ENCODE assay signal across 22 cellular contexts in genomic region chr20:2171266-2171790, GRCh38.
"Had no signal": no experiment of that assay in that cellular context is flagged by ENCODE, and none has a peak within 500 bp of the region (broad histone marks: within the 10 kb centered on the region; RNA-seq: fewer than 3 reads in every experiment).

No MANE protein-coding gene starts in this region.

- H3K4me3 Mint-ChIP-seq: dendritic cell treated with granulocyte-macrophage colony-stimulating factor and Interleukin-4, amounts not matched to agents 40 ng/mL and 50 ng/mL, for 4 days; endodermal cell; naive thymus-derived CD4-positive, alpha-beta T cell; nephron; stimulated activated naive CD8-positive, alpha-beta T cell treated with anti-CD3 and anti-CD28 coated beads, Interleukin-15, Interleukin-2, amounts not matched to agents 100 ng/mL and 50 ng/mL, for 24 hours had no signal

- H3K4me3 ChIP-seq: colonic mucosa, gastrocnemius medialis, left lung, psoas muscle, sigmoid colon, suprapubic skin, transverse colon had no signal

- H3K9me3 Mint-ChIP-seq: dendritic cell treated with granulocyte-macrophage colony-stimulating factor and Interleukin-4, amounts not matched to agents 40 ng/mL and 50 ng/mL, for 4 days; endodermal cell; nephron; stimulated activated naive B cell treated with anti-CD40 and anti-IgM and Interleukin-4, amounts not matched to agents 10 μg/mL and 1 μg/mL and 100 μg/mL, for 72 hours; stimulated activated naive CD8-positive, alpha-beta T cell treated with anti-CD3 and anti-CD28 coated beads, Interleukin-15, Interleukin-2, amounts not matched to agents 100 ng/mL and 50 ng/mL, for 24 hours had no signal

- H3K27ac ChIP-seq: colonic mucosa, epithelial cell of prostate, gastrocnemius medialis, left lung, psoas muscle, sigmoid colon, suprapubic skin, transverse colon had no signal

- H3K27ac Mint-ChIP-seq: dendritic cell treated with granulocyte-macrophage colony-stimulating factor and Interleukin-4, amounts not matched to agents 40 ng/mL and 50 ng/mL, for 4 days; endodermal cell; naive thymus-derived CD4-positive, alpha-beta T cell; nephron; stimulated activated naive B cell treated with anti-CD40 and anti-IgM and Interleukin-4, amounts not matched to agents 10 μg/mL and 1 μg/mL and 100 μg/mL, for 72 hours; stimulated activated naive CD8-positive, alpha-beta T cell treated with anti-CD3 and anti-CD28 coated beads, Interleukin-15, Interleukin-2, amounts not matched to agents 100 ng/mL and 50 ng/mL, for 24 hours had no signal

- H3K36me3 ChIP-seq: colonic mucosa, gastrocnemius medialis, left lung, sigmoid colon, suprapubic skin, transverse colon had no signal

- H3K9me3 ChIP-seq: colonic mucosa, gastrocnemius medialis, left lung, psoas muscle, sigmoid colon, suprapubic skin, transverse colon had no signal

- H3K36me3 Mint-ChIP-seq: naive thymus-derived CD4-positive, alpha-beta T cell; stimulated activated naive B cell treated with anti-CD40 and anti-IgM and Interleukin-4, amounts not matched to agents 10 μg/mL and 1 μg/mL and 100 μg/mL, for 72 hours had no signal

- H3K4me1 Mint-ChIP-seq: nephron had no signal

- DNase-seq: colonic mucosa; effector CD8-positive, alpha-beta T cell; endodermal cell; foreskin fibroblast; gastrocnemius medialis; left cardiac atrium; left lung; mesenchymal stem cell; midbrain; naive thymus-derived CD4-positive, alpha-beta T cell; nucleus accumbens; psoas muscle; right cardiac atrium; sigmoid colon; stimulated activated CD4-positive, alpha-beta T cell treated with anti-CD3 and anti-CD28 coated beads, Interleukin-4, amount 100 ng/mL, for 4 hours; stimulated activated naive B cell treated with anti-CD40 and anti-IgM and Interleukin-4, amounts not matched to agents 10 μg/mL and 1 μg/mL and 100 μg/mL, for 72 hours; transverse colon had no signal

- H3K27me3 ChIP-seq: colonic mucosa, gastrocnemius medialis had no signal

- H3K4me1 ChIP-seq: colonic mucosa, gastrocnemius medialis, transverse colon had no signal
